ENCODE assay signal across 8 cellular contexts in the genomic region with DNA sequence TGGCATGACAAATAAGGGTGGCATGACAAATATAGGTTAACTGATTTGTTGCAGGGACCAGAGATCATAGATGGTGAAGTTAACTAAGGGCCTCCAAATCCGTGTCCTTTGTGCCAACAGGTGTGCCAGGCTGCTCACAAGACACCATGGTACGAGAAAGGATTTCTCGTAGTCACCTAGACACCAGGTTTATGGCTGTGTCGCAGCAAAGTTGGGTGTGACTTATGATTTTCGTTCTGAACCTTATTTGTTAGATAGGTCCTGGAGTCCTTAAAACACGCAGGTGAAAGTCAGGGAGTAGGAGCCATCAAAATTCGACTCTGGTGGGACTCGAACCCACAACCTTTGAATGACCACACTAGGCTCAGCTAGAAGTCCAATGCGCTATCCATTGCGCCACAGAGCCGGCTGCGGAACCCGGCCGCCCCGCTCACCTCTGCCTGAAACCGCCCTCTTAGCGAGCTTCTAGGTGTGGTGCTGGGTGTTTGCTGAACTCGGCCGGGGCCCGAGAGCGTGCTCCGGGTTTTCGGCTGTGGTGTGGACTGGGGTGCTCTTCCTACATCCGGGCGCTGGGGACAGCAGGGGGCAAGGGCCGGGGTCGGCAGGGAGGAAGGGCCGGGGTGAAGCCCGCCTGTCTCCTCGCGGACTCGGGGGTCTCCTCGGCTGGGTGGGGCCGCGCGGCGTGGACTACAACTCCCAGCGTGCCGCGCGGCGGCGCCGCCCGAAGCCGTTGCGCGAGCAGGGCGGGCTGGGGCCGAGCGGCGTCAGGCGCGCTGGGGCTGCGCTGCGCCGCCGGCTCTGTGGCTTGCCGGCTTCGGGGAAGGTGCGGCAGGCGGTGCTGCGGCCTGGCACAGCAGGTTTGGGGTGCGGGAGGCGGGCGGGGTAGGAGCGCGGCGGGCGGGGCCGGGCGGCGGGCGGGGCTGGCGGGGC. TPM values are rescaled to one million over a fixed set of nuclear protein-coding genes. Genes with fewer than 3 reads are reported as not detected.
DNase-seq lines count a peak whose midpoint lies in the region; ATAC-seq and TF ChIP-seq lines count a peak whose summit lies in the region.

A gene (plus strand): TSS at position 767 of the 930 bp plus-strand sequence. CDS start 2,606 bp downstream, outside the sequence.

- no peaks in the 10 kb centered on the region for H3K27me3 ChIP-seq in HCT116 (ENCODE audit: insufficient read depth, low read length)
- no peaks in the 10 kb centered on the region for H3K27me3 ChIP-seq in left ventricle myocardium inferior (ENCODE audit: low read depth)
- H3K27me3 ChIP-seq in prostate gland (replicated peaks; ENCODE audit: insufficient read depth) = no peaks in the 10 kb centered on the region

- H3K4me3 ChIP-seq in HCT116 (replicated peaks in 1 of 2; ENCODE audit: low read depth in 1 of 2, low read length in 2 of 2) (peak within 1 kb of the TSS; percentile 84 to 86), NB4 (ENCODE audit: low read depth, low read length) (peak within 1 kb of the TSS; percentile 72), left ventricle myocardium inferior (peak within 1 kb of the TSS; percentile 91), prostate gland (peak within 1 kb of the TSS; percentile 60 to 72), urinary bladder (ENCODE audit: low read depth, low read length) (peak within 1 kb of the TSS; percentile 84)

- CTCF ChIA-PET in HCT116 (lab: Charles Lee) = interaction anchor here (0.7 kb wide), 1 partner anchor 47 kb away, joined by 3 read pairs; no protein-coding TSS in a partner anchor

- H3K4me3 Mint-ChIP-seq in T-helper 1 cell treated with Interleukin-12 subunit alpha and Interleukin-12 subunit beta and Interleukin-4 antibody, amounts not matched to agents 30 μg/mL and 1 μg/mL, for 36 hours = peak within 1 kb of the TSS; percentile 96

- peaks cover 0 to 20% of the 10 kb centered on the region in 2 experiments; a peak in 2 of 4 replicates for H3K4me1 ChIP-seq in HCT116 (ENCODE audit: control insufficient read depth in 1 of 2, insufficient read depth in 2 of 2, low read length in 2 of 2)
- H3K4me1 ChIP-seq in left ventricle myocardium inferior = peaks cover 21% of the 10 kb centered on the region
- H3K4me1 ChIP-seq in prostate gland (replicated peaks) = no peaks in the 10 kb centered on the region
- no peaks in the 10 kb centered on the region for H3K4me1 ChIP-seq in urinary bladder (ENCODE audit: insufficient read depth)

- POLR2A ChIA-PET in HCT116 (lab: Charles Lee) = interaction anchor here (0.8 kb wide), 1 partner anchor 31 kb away, joined by 3 read pairs; a partner anchor contains a TSS

- H3K9me3 Mint-ChIP-seq in T-helper 1 cell treated with Interleukin-12 subunit alpha and Interleukin-12 subunit beta and Interleukin-4 antibody, amounts not matched to agents 30 μg/mL and 1 μg/mL, for 36 hours = no peaks in the 10 kb centered on the region

- peak within 1 kb of the TSS; percentile 89 for H2AFZ ChIP-seq in HCT116 (ENCODE audit: low read depth, low read length, poor library complexity, severe bottlenecking)

- H3K36me3 ChIP-seq in HCT116 (ENCODE audit: control insufficient read depth in 1 of 2, insufficient read depth in 2 of 2, low read length in 2 of 2) = peaks cover 2 to 12% of the 10 kb centered on the region in 2 experiments; a peak in 3 of 4 replicates
- H3K36me3 ChIP-seq in left ventricle myocardium inferior = peaks cover 24% of the 10 kb centered on the region
- H3K36me3 ChIP-seq in prostate gland = no peaks in the 10 kb centered on the region
- no peaks in the 10 kb centered on the region for H3K36me3 ChIP-seq in urinary bladder (ENCODE audit: insufficient read depth)

- H3K9me3 ChIP-seq in HCT116 (ENCODE audit: control insufficient read depth in 1 of 2, insufficient read depth in 1 of 2, low read depth in 1 of 2, low read length in 2 of 2) = no peaks in the 10 kb centered on the region
- no peaks in the 10 kb centered on the region for H3K9me3 ChIP-seq in left ventricle myocardium inferior (replicated peaks)
- H3K9me3 ChIP-seq in prostate gland = no peaks in the 10 kb centered on the region

- peak within 1 kb of the TSS; percentile 94 for H3K27ac Mint-ChIP-seq in T-helper 1 cell treated with Interleukin-12 subunit alpha and Interleukin-12 subunit beta and Interleukin-4 antibody, amounts not matched to agents 30 μg/mL and 1 μg/mL, for 36 hours

- H3K4me2 ChIP-seq in HCT116 (ENCODE audit: low read length) = peak within 1 kb of the TSS; percentile 97

- no peaks in the 10 kb centered on the region for H3K27me3 Mint-ChIP-seq in T-helper 1 cell treated with Interleukin-12 subunit alpha and Interleukin-12 subunit beta and Interleukin-4 antibody, amounts not matched to agents 30 μg/mL and 1 μg/mL, for 36 hours (ENCODE audit: low read depth)

- no peaks in the 10 kb centered on the region for H4K20me1 ChIP-seq in HCT116 (ENCODE audit: insufficient read depth)

- ATAC-seq in HCT116 = peak; percentile 87

- no peaks in the 10 kb centered on the region for H3K9me2 ChIP-seq in HCT116 (ENCODE audit: insufficient read depth)

- intact Hi-C loops in HCT116 (cut with micrococcal nuclease) (loop anchor here (10.0 kb wide), 1 partner anchor 145 kb away; a partner anchor contains a TSS), left ventricle myocardium inferior (cut with micrococcal nuclease) (no loop called here), prostate gland (cut with DNase I) (no loop called here)

- no peak for TF ChIP-seq CTCF in HCT116 (IDR thresholded peaks at IDR 0.05 in 2 of 3, conservative IDR thresholded peaks at IDR 0.05 in 1 of 3; ENCODE audit: borderline replicate concordance in 1 of 3, insufficient read depth in 1 of 3, low read depth in 2 of 3, low read length in 2 of 3)
- TF ChIP-seq CTCF in NB4 (IDR thresholded peaks at IDR 0.05; ENCODE audit: low read depth, low read length) = no peak
- TF ChIP-seq CTCF in left ventricle myocardium inferior (IDR thresholded peaks at IDR 0.05; ENCODE audit: borderline replicate concordance) = no peak
- TF ChIP-seq CTCF in prostate gland (IDR thresholded peaks at IDR 0.05) = peak in 1 of 4 experiments; percentile 34

- DNase-seq in GDM1 (lab: John Stamatoyannopoulos, UW) = peak; percentile 54
- peak; percentile 71 for DNase-seq in HCT116 (ENCODE audit: low read depth, low spot score)
- DNase-seq in NB4 (ENCODE audit: low read depth) = peak; percentile 87
- DNase-seq in amniotic epithelial cell (ENCODE audit: low read depth) = peak; percentile 65
- DNase-seq in left ventricle myocardium inferior = peak; percentile 68
- DNase-seq in prostate gland (ENCODE audit: low spot score) = peak; percentile 73

- no peak for TF ChIP-seq RAD21 in HCT116 (IDR thresholded peaks at IDR 0.05; ENCODE audit: low read depth)

- TSS peak; percentile 97 for BruUV-seq in HCT116 (replicated peaks; lab: Mats Ljungman, UMichigan)

- no peak for TF ChIP-seq POLR2A in HCT116 (IDR thresholded peaks at IDR 0.05; ENCODE audit: borderline replicate concordance, extremely low read depth, insufficient read depth, insufficient read length)
- peak; percentile 42 for TF ChIP-seq POLR2A in NB4 (IDR thresholded peaks at IDR 0.05; ENCODE audit: extremely low read depth, insufficient read length)
- no peak for TF ChIP-seq POLR2A in prostate gland (IDR thresholded peaks at IDR 0.05)

- no peaks in the 10 kb centered on the region for H3K36me3 Mint-ChIP-seq in T-helper 1 cell treated with Interleukin-12 subunit alpha and Interleukin-12 subunit beta and Interleukin-4 antibody, amounts not matched to agents 30 μg/mL and 1 μg/mL, for 36 hours (ENCODE audit: low read depth)

- RAD21 ChIA-PET in HCT116 (lab: Charles Lee; ENCODE audit: low non-redundant PET in 1 of 2, low total read pairs in 2 of 2, uncharacterized antibody in 2 of 2, unreplicated experiment in 2 of 2) = interaction anchor here in 1 of 2 experiments (1.0 kb wide), 1 partner anchor 22 kb away, joined by 3 read pairs; no protein-coding TSS in a partner anchor

- H3K9ac ChIP-seq in HCT116 (ENCODE audit: low read length) = peak within 1 kb of the TSS; percentile 77

- peak within 1 kb of the TSS; percentile 74 for H3K27ac ChIP-seq in HCT116 (ENCODE audit: low read depth, low read length)
- peak within 1 kb of the TSS; percentile 83 for H3K27ac ChIP-seq in left ventricle myocardium inferior (replicated peaks)
- peak within 1 kb of the TSS; percentile 83 to 86 for H3K27ac ChIP-seq in prostate gland
- H3K27ac ChIP-seq in urinary bladder (ENCODE audit: low read depth) = peak within 1 kb of the TSS; percentile 70

- peaks cover 9% of the 10 kb centered on the region for H3K4me1 Mint-ChIP-seq in T-helper 1 cell treated with Interleukin-12 subunit alpha and Interleukin-12 subunit beta and Interleukin-4 antibody, amounts not matched to agents 30 μg/mL and 1 μg/mL, for 36 hours (ENCODE audit: low read depth)

- 6% methylated on average over 54 of the region's 75 CpGs for WGBS in prostate gland
- 6% methylated on average over 75 of the region's 75 CpGs for WGBS in urinary bladder

- peaks cover 10% of the 10 kb centered on the region for H3K79me2 ChIP-seq in HCT116 (ENCODE audit: insufficient read depth, low read length)

TF ChIP-seq in HCT116, 20 proteins besides CTCF, POLR2A, EP300 and RAD21:
- TF ChIP-seq POLR2AphosphoS5 (IDR thresholded peaks at IDR 0.05; ENCODE audit: low read depth, low read length) (peak; percentile 28), TCF7L2 (IDR thresholded peaks at IDR 0.05; ENCODE audit: borderline replicate concordance, extremely low read depth, insufficient read depth, insufficient read length) (peak; percentile 56), ZNF274 (IDR thresholded peaks at IDR 0.05; ENCODE audit: low read depth, low read length) (no peak), YY1 (IDR thresholded peaks at IDR 0.05; ENCODE audit: extremely low read depth, insufficient replicate concordance, low read depth, low read length) (peak; percentile 60), EZH2phosphoT487 (IDR thresholded peaks at IDR 0.05; ENCODE audit: borderline replicate concordance) (no peak)
- TF ChIP-seq, protein P1, sequence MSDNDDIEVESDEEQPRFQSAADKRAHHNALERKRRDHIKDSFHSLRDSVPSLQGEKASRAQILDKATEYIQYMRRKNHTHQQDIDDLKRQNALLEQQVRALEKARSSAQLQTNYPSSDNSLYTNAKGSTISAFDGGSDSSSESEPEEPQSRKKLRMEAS (IDR thresholded peaks at IDR 0.05) = peak; percentile 79

RNA-seq across cellular contexts. Expression of the gene that starts here (rescaled TPM):
- total RNA-seq in HCT116 (2021; ENCODE audit: unreplicated experiment) (33.9 TPM), left ventricle myocardium inferior (18.8 TPM), prostate gland (10 to 100 TPM; 19.2 to 21.5 TPM), urinary bladder (8.1 TPM)
- 30.9 and 31.0 TPM in 2 replicates for polyA plus RNA-seq in HCT116 (2012)
- polyA plus RNA-seq in urinary bladder = 23.1 TPM

Comparison
In these comparisons a context has a peak if more than half of its experiments do, and no peak if none do; other contexts are left out.
1. Peak in every context shown above with its lines: DNase-seq, ATAC-seq, H3K4me3 ChIP-seq and H3K27ac ChIP-seq.